Comparison of ENCODE assay signal across 9 cellular contexts in the genomic region with DNA sequence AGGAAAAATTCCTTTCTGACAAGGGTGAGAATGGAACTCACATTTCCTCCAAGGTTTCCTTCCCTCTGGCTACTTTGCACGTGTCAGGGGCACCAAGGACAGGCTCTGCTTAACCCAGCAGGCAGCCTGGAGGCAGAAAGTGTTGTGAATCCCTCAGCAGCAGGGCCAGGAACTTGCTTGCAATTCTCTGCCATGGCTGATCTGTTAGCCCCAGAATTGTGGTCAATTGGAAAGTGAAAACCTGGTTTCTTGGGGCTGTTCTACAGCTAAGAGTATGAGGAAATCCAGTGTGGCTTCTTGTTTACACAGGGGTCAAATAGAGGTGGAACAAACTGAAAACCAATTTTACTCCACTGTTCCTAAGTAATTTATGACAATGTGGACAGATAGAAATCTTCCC. TPM values are rescaled to one million over a fixed set of nuclear protein-coding genes. Genes with fewer than 3 reads are reported as not detected.
A peak's percentile ranks its signal among the peaks of the same experiment; 100 is the strongest.
DNase-seq lines count a peak whose midpoint lies in the region; ATAC-seq and TF ChIP-seq lines count a peak whose summit lies in the region.
"Had no signal": no experiment of that assay in that cellular context is flagged by ENCODE, and none has a peak within 500 bp of the region (broad histone marks: within the 10 kb centered on the region; RNA-seq: fewer than 3 reads in every experiment).

No MANE protein-coding gene starts in this region.

- H3K9me3 Mint-ChIP-seq in nephron progenitor cell = no peaks in the 10 kb centered on the region

- H3K4me3 ChIP-seq in tibial artery = no peak overlapping the region
- H3K4me3 ChIP-seq in dorsolateral prefrontal cortex = no peak overlapping the region
- no peak overlapping the region for H3K4me3 ChIP-seq in breast epithelium
- H3K4me3 ChIP-seq: SJCRH30 had no signal

- H3K4me1 Mint-ChIP-seq in nephron progenitor cell = peaks cover 52% of the 10 kb centered on the region

- TF ChIP-seq POLR2A in breast epithelium (IDR thresholded peaks at IDR 0.05) = no peak

- H3K9me3 ChIP-seq in tibial artery (no peaks in the 10 kb centered on the region), breast epithelium (no peaks in the 10 kb centered on the region)
- H3K9me3 ChIP-seq: SJCRH30 had no signal

- no peaks in the 10 kb centered on the region for H3K36me3 Mint-ChIP-seq in nephron progenitor cell (ENCODE audit: low read depth)

- DNase-seq in NOMO-1 (lab: John Stamatoyannopoulos, UW; ENCODE audit: unreplicated experiment in 2 of 2) (peak; percentile 34 to 83), nephron progenitor cell (peak; percentile 27), tibial artery (no peak), dorsolateral prefrontal cortex (no peak), breast epithelium (ENCODE audit: low spot score in 2 of 2) (no peak), glomerular visceral epithelial cell (ENCODE audit: extremely low spot score) (no peak)

- no peak for TF ChIP-seq CTCF in nephron progenitor cell (IDR thresholded peaks at IDR 0.05)
- no peak for TF ChIP-seq CTCF in tibial artery (IDR thresholded peaks at IDR 0.05)
- TF ChIP-seq CTCF in dorsolateral prefrontal cortex (IDR thresholded peaks at IDR 0.05 in 54 of 56, conservative IDR thresholded peaks at IDR 0.05 in 2 of 56; ENCODE audit: low read depth in 1 of 56, partially characterized antibody in 56 of 56) = no peak
- no peak for TF ChIP-seq CTCF in breast epithelium (IDR thresholded peaks at IDR 0.05)

- peak overlapping the region; percentile 77 for H3K27ac Mint-ChIP-seq in nephron progenitor cell

- peaks cover under 1% of the 10 kb centered on the region for H3K27me3 Mint-ChIP-seq in nephron progenitor cell (ENCODE audit: low read depth, poor library complexity)

- H3K27ac ChIP-seq in tibial artery (no peak overlapping the region), dorsolateral prefrontal cortex (no peak overlapping the region), breast epithelium (no peak overlapping the region)
- H3K27ac ChIP-seq: SJCRH30 had no signal

- ATAC-seq in GM19023 (IDR thresholded peaks at IDR 0.05; ENCODE audit: unreplicated experiment) = peak; percentile 86
- ATAC-seq in HG02763 (IDR thresholded peaks at IDR 0.05; ENCODE audit: unreplicated experiment) = peak; percentile 82

- no peaks in the 10 kb centered on the region for H3K27me3 ChIP-seq in tibial artery
- H3K27me3 ChIP-seq in dorsolateral prefrontal cortex = peaks cover 0 to 8% (median 0%) of the 10 kb centered on the region in 45 donors
- no peaks in the 10 kb centered on the region for H3K27me3 ChIP-seq in breast epithelium
- H3K27me3 ChIP-seq: SJCRH30 had no signal

- H3K36me3 ChIP-seq in tibial artery (no peaks in the 10 kb centered on the region), breast epithelium (no peaks in the 10 kb centered on the region)
- H3K36me3 ChIP-seq: SJCRH30 had no signal

- H3K4me3 Mint-ChIP-seq in nephron progenitor cell = no peak overlapping the region

- H3K4me1 ChIP-seq in tibial artery = no peaks in the 10 kb centered on the region
- H3K4me1 ChIP-seq in breast epithelium = no peaks in the 10 kb centered on the region

- intact Hi-C loops in tibial artery (cut with DNase I; ENCODE audit: low total_unique reads) = no loop called here
- intact Hi-C loops in dorsolateral prefrontal cortex (cut with DNase I) = no loop called here
- intact Hi-C loops in breast epithelium (cut with DNase I; ENCODE audit: low total_unique reads) = no loop called here

RNA-seq across cellular contexts. Expression of gene CEP295, which starts 38.3 kb away (rescaled TPM):
- total RNA-seq in dorsolateral prefrontal cortex = 10 to 100 TPM; 13.4 to 26.1 (median 19.8) TPM
- total RNA-seq in breast epithelium = 10 to 100 TPM; 18.9 to 31.2 (median 21.0) TPM

Comparison
In these comparisons a context has a peak if more than half of its experiments do, and no peak if none do; other contexts are left out.
1. DNase-seq: peak in NOMO-1 (2 of 2) and nephron progenitor cell (single experiment); none in tibial artery (0 of 2), dorsolateral prefrontal cortex (0 of 10), breast epithelium (0 of 2) and glomerular visceral epithelial cell (single experiment).